Comparison of ENCODE assay signal across 10 cellular contexts in genomic region chr18:4453712-4454547, GRCh38. TPM values are rescaled to one million over a fixed set of nuclear protein-coding genes. Genes with fewer than 3 reads are reported as not detected.
A peak's percentile ranks its signal among the peaks of the same experiment; 100 is the strongest.
DNase-seq lines count a peak whose midpoint lies in the region; ATAC-seq and TF ChIP-seq lines count a peak whose summit lies in the region.
"Had no signal": no experiment of that assay in that cellular context is flagged by ENCODE, and none has a peak within 500 bp of the region (broad histone marks: within the 10 kb centered on the region; RNA-seq: fewer than 3 reads in every experiment).

No MANE protein-coding gene starts in this region.

- ATAC-seq in T-helper 17 cell = no peak
- ATAC-seq: stimulated activated naive CD8-positive, alpha-beta T cell treated with anti-CD3 and anti-CD28 coated beads, Interleukin-15, Interleukin-2, amounts not matched to agents 100 U/mL and 50 U/mL, for 24 hours had no signal

- peak overlapping the region; percentile 76 for H3K4me3 Mint-ChIP-seq in T-helper 17 cell

- H3K4me1 Mint-ChIP-seq in T-helper 17 cell = no peaks in the 10 kb centered on the region

- H3K9me3 ChIP-seq in T-helper 17 cell (ENCODE audit: control insufficient read depth, low read length, poor library complexity, severe bottlenecking) (no peaks in the 10 kb centered on the region), iPS-18c (ENCODE audit: control insufficient read depth, insufficient read depth, low read length) (no peaks in the 10 kb centered on the region)

- peaks cover 2% of the 10 kb centered on the region for H3K36me3 Mint-ChIP-seq in T-helper 17 cell (ENCODE audit: low read depth)

- no peak for TF ChIP-seq CTCF in GM20000 (IDR thresholded peaks at IDR 0.05; ENCODE audit: extremely low read depth, missing control alignments)

- H3K27me3 Mint-ChIP-seq in T-helper 17 cell = peaks cover 18% of the 10 kb centered on the region

- peak overlapping the region; percentile 93 for H3K4me3 ChIP-seq in iPS-18c (ENCODE audit: insufficient read depth, low read depth, low read length)
- H3K4me3 ChIP-seq in skeletal muscle cell (ENCODE audit: low read depth, low read length) = peak overlapping the region; percentile 36

- no peak overlapping the region for H3K27ac Mint-ChIP-seq in T-helper 17 cell

- DNase-seq in GM20000 (ENCODE audit: low spot score) (peak; percentile 21), T-helper 17 cell (no peak), skeletal muscle cell (ENCODE audit: low read depth) (no peak), T-helper 9 cell (no peak), germinal center (ENCODE audit: low spot score) (no peak), COLO829 (ENCODE audit: low spot score) (no peak)
- DNase-seq in effector CD4-positive, alpha-beta T cell = no peak
- DNase-seq: stimulated activated naive CD8-positive, alpha-beta T cell treated with anti-CD3 and anti-CD28 coated beads, Interleukin-15, Interleukin-2, amounts not matched to agents 100 U/mL and 50 U/mL, for 24 hours had no signal

RNA-seq across cellular contexts. Expression of gene DLGAP1, which starts 1.2 kb away (rescaled TPM):
- 1 to 10 TPM; 1.6 to 3.9 TPM for total RNA-seq in T-helper 17 cell
- total RNA-seq: RPMI7951 had no signal
